9 cellular contexts compared by ENCODE assay signal in the genomic region with DNA sequence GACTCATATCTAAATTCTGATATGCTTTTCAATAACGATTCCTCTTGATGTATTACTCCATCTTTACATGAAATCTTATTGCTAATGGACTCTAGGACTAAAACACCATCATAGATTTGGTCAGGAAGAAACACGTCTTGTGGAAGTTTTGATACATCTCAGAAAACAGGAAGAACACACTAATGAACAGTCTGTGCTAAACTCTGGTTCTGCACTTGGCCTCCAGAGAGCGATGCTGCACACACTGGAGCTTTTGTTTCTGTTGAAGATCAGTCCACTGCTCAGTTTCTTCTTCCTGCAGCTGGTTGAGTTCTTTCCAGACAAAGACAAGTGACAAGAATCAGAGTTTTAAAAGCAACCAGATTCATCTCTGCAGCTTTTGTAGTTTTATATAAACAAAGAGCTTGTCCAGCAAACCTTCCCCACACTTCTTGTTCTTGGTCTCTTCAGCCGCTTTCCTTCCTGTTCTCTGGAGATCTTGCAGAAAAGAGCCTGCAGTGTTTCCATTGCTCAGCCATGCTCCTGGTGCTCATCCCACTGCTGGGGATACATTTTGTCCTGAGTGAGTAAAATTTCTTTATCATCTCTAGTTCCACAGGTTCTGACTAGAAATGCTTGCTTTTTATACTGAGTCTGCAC.
A peak's percentile ranks its signal among the peaks of the same experiment; 100 is the strongest.
DNase-seq lines count a peak whose midpoint lies in the region; ATAC-seq and TF ChIP-seq lines count a peak whose summit lies in the region.
"Had no signal": no experiment of that assay in that cellular context is flagged by ENCODE, and none has a peak within 500 bp of the region (broad histone marks: within the 10 kb centered on the region; RNA-seq: fewer than 3 reads in every experiment).

No MANE protein-coding gene starts in this region.

- peak overlapping the region; percentile 32 for H3K27ac ChIP-seq in OCI-LY7 (ENCODE audit: low read depth, low read length, poor library complexity, severe bottlenecking)
- H3K27ac ChIP-seq: epithelial cell of prostate had no signal

- CTCF ChIA-PET in OCI-LY7 (lab: Charles Lee; ENCODE audit: unreplicated experiment), result interaction anchor here (1.0 kb wide), 1 partner anchor 10 kb away, joined by 3 read pairs; no protein-coding TSS in a partner anchor

- H3K4me1 ChIP-seq in OCI-LY7 (ENCODE audit: insufficient read depth, low read length, poor library complexity, severe bottlenecking), result peaks cover 20% of the 10 kb centered on the region

- H3K27me3 Mint-ChIP-seq in activated naive CD8-positive, alpha-beta T cell, result no peaks in the 10 kb centered on the region
- H3K27me3 Mint-ChIP-seq in natural killer cell (ENCODE audit: low read depth in 2 of 2), result no peaks in the 10 kb centered on the region

- 0 out of 2 replicates have a peak, but pooled peaks cover 6% of the 10 kb centered on the region for H3K9me2 ChIP-seq in OCI-LY7 (ENCODE audit: insufficient read depth, low read length)

- TSS peak; percentile 67 for BruUV-seq in OCI-LY7 (replicated peaks; lab: Mats Ljungman, UMichigan)

- ATAC-seq in natural killer cell, result peak; percentile 89 to 96 (median 92)
- no peak for ATAC-seq in HG03196 (IDR thresholded peaks at IDR 0.05; ENCODE audit: unreplicated experiment)
- ATAC-seq in HG02852 (IDR thresholded peaks at IDR 0.05; ENCODE audit: unreplicated experiment), result no peak

- POLR2A ChIA-PET in OCI-LY7 (lab: Charles Lee), result interaction anchor here (0.6 to 1.2 kb wide), 4 partner anchors 9 to 92 kb away, joined by 3 to 8 read pairs (median 6); no protein-coding TSS in a partner anchor

- TF ChIP-seq CTCF in GM10266 (IDR thresholded peaks at IDR 0.05; ENCODE audit: control insufficient read depth, insufficient read depth, low read depth, missing control alignments) (peak; percentile 8), OCI-LY7 (conservative IDR thresholded peaks at IDR 0.05; ENCODE audit: low read length) (peak; percentile 79), natural killer cell (IDR thresholded peaks at IDR 0.05) (peak; percentile 50)

- peak overlapping the region; percentile 41 for H3K4me3 Mint-ChIP-seq in activated naive CD8-positive, alpha-beta T cell
- peak overlapping the region; percentile 88 for H3K4me3 Mint-ChIP-seq in natural killer cell

- peak overlapping the region; percentile 82 for H3K27ac Mint-ChIP-seq in activated naive CD8-positive, alpha-beta T cell
- peak overlapping the region; percentile 47 to 80 for H3K27ac Mint-ChIP-seq in natural killer cell

- H3K4me1 Mint-ChIP-seq in activated naive CD8-positive, alpha-beta T cell (ENCODE audit: low read depth), result peaks cover 19% of the 10 kb centered on the region
- H3K4me1 Mint-ChIP-seq in natural killer cell, result peaks cover 21 to 24% of the 10 kb centered on the region in 2 donors

- intact Hi-C loops in OCI-LY7 (cut with micrococcal nuclease; ENCODE audit: unreplicated experiment), result no loop called here
- intact Hi-C loops in natural killer cell (cut with micrococcal nuclease), result no loop called here

- H2AFZ ChIP-seq in OCI-LY7 (ENCODE audit: low read length), result peak overlapping the region; percentile 93

- no peaks in the 10 kb centered on the region; the same call in 1 of the 2 replicates for H3K9me3 ChIP-seq in OCI-LY7 (ENCODE audit: low read length)

- H4K20me1 ChIP-seq in OCI-LY7 (ENCODE audit: insufficient read depth, low read length), result no peaks in the 10 kb centered on the region

- no peaks in the 10 kb centered on the region for H3K79me2 ChIP-seq in OCI-LY7 (ENCODE audit: insufficient read depth, low read depth, low read length)

- DNase-seq in GM10266 (ENCODE audit: extremely low spot score), result no peak
- DNase-seq in OCI-LY7 (ENCODE audit: low spot score), result peak; percentile 77
- DNase-seq in natural killer cell, result peak; percentile 25
- DNase-seq in glomerular visceral epithelial cell (ENCODE audit: extremely low spot score), result no peak
- no peak for DNase-seq in DMS79 treated with DMSO at 0.1 percent for 48 hours (lab: John Stamatoyannopoulos, UW)

- H3K36me3 Mint-ChIP-seq in activated naive CD8-positive, alpha-beta T cell, result no peaks in the 10 kb centered on the region
- no peaks in the 10 kb centered on the region for H3K36me3 Mint-ChIP-seq in natural killer cell

- H3K4me3 ChIP-seq in OCI-LY7 (ENCODE audit: low read depth, low read length, poor library complexity, severe bottlenecking), result peak overlapping the region; percentile 49

- H3K36me3 ChIP-seq in OCI-LY7 (ENCODE audit: insufficient read depth, low read length), result no peaks in the 10 kb centered on the region; the same call in 1 of the 2 replicates

- H3K4me2 ChIP-seq in OCI-LY7 (ENCODE audit: low read length), result peak overlapping the region; percentile 27

- H3K9me3 Mint-ChIP-seq in activated naive CD8-positive, alpha-beta T cell (ENCODE audit: low read depth), result no peaks in the 10 kb centered on the region
- no peaks in the 10 kb centered on the region for H3K9me3 Mint-ChIP-seq in natural killer cell

Comparison
In these comparisons a context has a peak if more than half of its experiments do, and no peak if none do; other contexts are left out.
1. DNase-seq: peak in OCI-LY7 (single experiment) and natural killer cell (single experiment); none in GM10266 (single experiment), glomerular visceral epithelial cell (single experiment) and DMS79 treated with DMSO at 0.1 percent for 48 hours (single experiment).
2. CTCF ChIP-seq: peak in every context shown above with its lines; median percentile 79 in OCI-LY7; 50 in natural killer cell; 8 in GM10266.
3. ATAC-seq: peak in natural killer cell (3 of 3); none in HG03196 (single experiment) and HG02852 (single experiment).